In the genomic region with DNA sequence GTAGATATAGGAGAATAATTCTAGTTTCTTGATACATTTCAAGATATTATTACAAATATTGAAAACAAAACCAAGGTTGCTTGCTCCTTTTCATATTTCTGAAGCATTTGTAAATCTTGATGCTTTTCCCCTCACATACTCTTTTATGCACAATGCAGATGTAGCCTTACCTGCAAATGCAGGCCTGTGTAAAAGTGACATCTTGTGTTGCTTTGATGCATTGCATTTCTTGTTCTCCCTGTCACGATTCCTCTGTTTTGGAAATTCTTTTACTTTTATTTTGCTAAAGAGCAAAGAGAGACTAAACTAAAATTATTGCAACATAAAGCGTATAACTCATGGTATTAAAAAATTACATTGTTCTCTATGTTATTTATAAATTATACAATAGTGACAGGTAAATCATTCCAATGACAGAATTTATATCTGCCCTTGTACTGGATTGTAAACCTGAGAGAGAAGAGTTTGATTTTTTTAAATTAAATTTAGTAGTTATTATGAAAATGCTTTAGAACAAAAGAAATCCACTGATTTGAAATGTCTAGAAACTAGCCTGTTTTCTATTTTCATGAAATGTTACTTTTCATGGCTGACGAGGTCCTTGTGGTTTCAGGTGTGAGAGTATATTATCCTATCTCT, we compare ENCODE assay signal across 1 cellular context.
TF ChIP-seq lines count a peak whose summit lies in the region.

No MANE protein-coding gene starts in this region.

TF ChIP-seq in GM23338, 12 proteins besides CTCF, POLR2A, EP300 and RAD21 (continued from another document):
- TF ChIP-seq STAT1 (IDR thresholded peaks at IDR 0.05; ENCODE audit: unreplicated experiment): no peak
- no peak for TF ChIP-seq JUNB (IDR thresholded peaks at IDR 0.05; ENCODE audit: unreplicated experiment)
- no peak for TF ChIP-seq ZNF114 (CRISPR knock-in tag; IDR thresholded peaks at IDR 0.05)
TF ChIP-seq in GM23338: peak in this region for 0.
